13 cellular contexts compared by ENCODE assay signal in the genomic region with DNA sequence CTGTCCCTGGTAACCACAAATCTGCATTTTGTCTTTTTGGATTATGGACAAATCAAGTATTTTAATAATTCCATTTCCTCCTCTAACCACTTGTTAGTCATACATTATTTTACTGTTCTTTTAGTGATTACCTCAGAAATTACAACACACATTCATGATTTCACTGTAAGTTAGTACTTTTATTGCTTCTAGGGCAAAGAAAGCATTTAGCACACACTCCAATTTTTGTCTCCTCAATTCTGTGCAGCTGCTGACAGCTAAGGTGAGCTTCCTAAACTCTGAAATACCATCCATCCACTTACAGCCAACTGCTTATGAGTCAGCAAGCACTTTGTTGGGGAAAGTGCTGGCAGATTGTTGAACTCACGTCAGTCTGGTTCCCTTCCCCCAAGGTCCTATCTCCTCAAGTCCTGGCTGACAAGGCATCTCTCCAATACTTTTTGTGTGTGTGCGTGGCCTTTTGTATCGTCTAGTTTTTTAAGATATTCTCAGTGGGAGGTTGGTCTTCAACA. TPM values are rescaled to one million over a fixed set of nuclear protein-coding genes. Genes with fewer than 3 reads are reported as not detected.
DNase-seq lines count a peak whose midpoint lies in the region; ATAC-seq and TF ChIP-seq lines count a peak whose summit lies in the region.
"Had no signal": no experiment of that assay in that cellular context is flagged by ENCODE, and none has a peak within 500 bp of the region (broad histone marks: within the 10 kb centered on the region; RNA-seq: fewer than 3 reads in every experiment).

No MANE protein-coding gene starts in this region.

- H3K4me3 ChIP-seq in ACC112 (ENCODE audit: low read depth, low read length) (0 out of 2 replicates have a peak overlapping the region, but pooled peaks have one; percentile 7), HFF-Myc (replicated peaks; ENCODE audit: low read depth, low read length) (no peak overlapping the region), ascending aorta (no peak overlapping the region)
- H3K4me3 ChIP-seq: hepatocyte had no signal

- H3K27ac ChIP-seq in ACC112 (ENCODE audit: low read depth, low read length) (peak overlapping the region; percentile 54), ascending aorta (no peak overlapping the region)
- H3K27ac ChIP-seq: hepatocyte had no signal

- H3K4me1 ChIP-seq in ACC112 (ENCODE audit: control insufficient read depth, insufficient read depth, low read length, unreplicated experiment) (peaks cover 13% of the 10 kb centered on the region), ascending aorta (no peaks in the 10 kb centered on the region)

- H3K79me2 ChIP-seq in ACC112 (ENCODE audit: control insufficient read depth, insufficient read depth, low read length, unreplicated experiment) = no peaks in the 10 kb centered on the region
- H3K79me2 ChIP-seq: hepatocyte had no signal

- ATAC-seq in left cardiac atrium = peak; percentile 30 to 98

- DNase-seq in HFF-Myc (ENCODE audit: extremely low read depth, low read depth) (peak; percentile 19), amniotic stem cell (lab: John Stamatoyannopoulos, UW) (peak; percentile 9), left cardiac atrium (no peak), ascending aorta (ENCODE audit: low spot score in 2 of 2) (no peak), SK-N-DZ (ENCODE audit: low spot score) (no peak), NCI-H526 (lab: John Stamatoyannopoulos, UW) (no peak), SW 1271 (lab: John Stamatoyannopoulos, UW) (no peak)
- DNase-seq: activated T-cell treated with anti-CD3 and anti-CD28 coated beads, Interleukin-2, amount 50 U/mL, for 1 hour; NCI-H1105 treated with DMSO at 0.1 percent for 48 hours; small intestine had no signal

- peak overlapping the region; percentile 19 for H2AFZ ChIP-seq in ACC112 (ENCODE audit: low read length, unreplicated experiment)
- H2AFZ ChIP-seq: hepatocyte had no signal

- H3K36me3 ChIP-seq in ACC112 (ENCODE audit: insufficient read depth, low read length) = no peaks in the 10 kb centered on the region
- no peaks in the 10 kb centered on the region for H3K36me3 ChIP-seq in ascending aorta

- H3K9me3 ChIP-seq in ascending aorta = no peaks in the 10 kb centered on the region

- TF ChIP-seq CTCF in HFF-Myc (IDR thresholded peaks at IDR 0.05; ENCODE audit: low read depth, low read length, missing control alignments) (no peak), ascending aorta (IDR thresholded peaks at IDR 0.05) (no peak)

- intact Hi-C loops in left cardiac atrium (cut with DNase I) (no loop called here), ascending aorta (cut with DNase I) (no loop called here)

- no peaks in the 10 kb centered on the region for H3K27me3 ChIP-seq in ACC112 (ENCODE audit: insufficient read depth, low read length)
- no peaks in the 10 kb centered on the region for H3K27me3 ChIP-seq in ascending aorta
- H3K27me3 ChIP-seq: hepatocyte had no signal

RNA-seq across cellular contexts. Expression of a gene that starts 49.4 kb away (rescaled TPM):
- total RNA-seq in left cardiac atrium (1 to 10 TPM; 3.5 to 7.0 TPM), ascending aorta (2.6 TPM)
- 0.03 TPM in 1 of 2 replicates, not detected in the other for polyA plus RNA-seq in SK-N-DZ (2014; cell fraction: cytosol; rRNA removed)
- polyA plus RNA-seq in SK-N-DZ (2014; cell fraction: nucleus; rRNA removed) = not detected in 2 replicates
- polyA plus RNA-seq: CD14-positive monocyte had no signal

Comparison
In these comparisons a context has a peak if more than half of its experiments do, and no peak if none do; other contexts are left out.
1. DNase-seq: peak in HFF-Myc (single experiment) and amniotic stem cell (single experiment); none in left cardiac atrium (single experiment), ascending aorta (0 of 2), SK-N-DZ (single experiment), NCI-H526 (0 of 2) and SW 1271 (0 of 2).